14 cellular contexts compared by ENCODE assay signal in the genomic region with DNA sequence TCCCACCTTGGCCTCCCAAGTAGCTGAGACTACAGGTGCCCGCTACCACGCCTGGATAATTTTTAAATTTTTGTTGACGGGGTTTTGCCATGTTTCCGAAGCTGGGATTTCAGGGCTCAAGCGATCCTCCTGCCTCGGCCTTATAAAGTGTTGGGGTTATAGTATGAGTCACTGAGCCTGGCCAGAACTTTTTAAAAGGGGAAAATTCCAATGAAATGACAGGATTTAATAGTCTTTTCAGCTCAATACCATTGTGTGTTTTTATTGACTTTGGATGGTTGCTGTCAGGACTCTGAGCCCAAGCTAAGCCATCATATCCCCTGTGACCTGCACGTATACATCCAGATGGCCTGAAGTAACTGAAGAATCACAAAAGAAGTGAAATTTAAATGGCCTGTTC. TPM values are rescaled to one million over a fixed set of nuclear protein-coding genes. Genes with fewer than 3 reads are reported as not detected.
"Had no signal": no experiment of that assay in that cellular context is flagged by ENCODE, and none has a peak within 500 bp of the region (broad histone marks: within the 10 kb centered on the region; RNA-seq: fewer than 3 reads in every experiment).

No MANE protein-coding gene starts in this region.

RNA-seq across cellular contexts. Expression of a gene that starts 11.0 kb away (rescaled TPM):
- total RNA-seq: activated CD8-positive, alpha-beta memory T cell treated with anti-CD3 and anti-CD28 coated beads for 36 hours; activated T-cell treated with anti-CD3 and anti-CD28 coated beads, Interleukin-2, amount 50 U/mL, for 72 hours; aorta; cardiac muscle cell; chondrocyte; esophagus mucosa; foreskin keratinocyte; hepatocyte; lower leg skin; mesenteric fat pad; naive thymus-derived CD8-positive, alpha-beta T cell; smooth muscle cell; T-helper 17 cell; temporal lobe had no signal
- polyA plus RNA-seq: foreskin keratinocyte had no signal
